In the genomic region with DNA sequence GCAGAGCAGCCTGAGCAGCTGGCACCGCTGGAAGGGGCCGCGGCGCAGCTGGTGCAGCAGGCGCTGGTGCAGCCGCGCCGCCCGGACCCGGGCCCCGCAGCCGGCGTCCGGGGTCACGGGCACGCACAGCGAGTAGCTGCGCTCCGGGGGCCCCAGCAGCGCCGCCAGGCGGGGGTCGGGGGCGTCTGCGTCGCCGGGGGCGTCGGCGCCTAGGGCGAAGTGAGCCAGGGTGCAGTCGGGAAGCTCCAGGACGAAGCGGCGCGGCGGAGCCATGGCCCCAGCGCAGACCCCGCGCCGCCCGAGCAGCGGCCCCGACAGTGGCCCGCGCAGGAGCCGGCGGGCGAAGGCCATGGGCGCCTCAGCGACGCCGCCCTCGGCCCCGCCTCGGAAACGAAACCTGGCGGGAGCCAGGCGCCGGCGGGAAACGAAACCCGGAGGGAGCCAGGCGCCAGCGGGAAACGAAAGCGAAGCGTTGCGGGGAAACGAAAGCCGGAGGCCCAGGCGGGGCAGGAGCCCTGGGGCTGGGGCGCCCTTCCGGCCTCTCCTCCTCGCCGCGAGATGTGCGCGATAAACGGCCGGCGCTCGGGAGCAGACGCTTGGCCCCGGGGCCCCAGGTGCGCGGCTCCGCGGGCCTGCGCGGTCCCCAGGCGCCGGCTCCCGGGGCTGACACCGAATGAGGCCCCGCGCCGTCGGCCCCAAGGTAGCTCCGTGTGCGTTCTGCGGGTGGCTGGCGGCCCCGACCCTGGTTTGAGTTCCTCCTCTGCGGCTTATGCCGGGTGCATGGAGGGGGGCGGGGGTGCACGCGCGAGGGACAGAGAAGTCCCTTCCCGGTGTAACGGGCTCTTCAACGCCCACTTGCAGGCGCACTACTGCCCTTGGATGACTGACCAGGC, we compare ENCODE assay signal across 1 cellular context.
A peak's percentile ranks its signal among the peaks of the same experiment; 100 is the strongest.
TF ChIP-seq lines count a peak whose summit lies in the region.

A gene with protein sequence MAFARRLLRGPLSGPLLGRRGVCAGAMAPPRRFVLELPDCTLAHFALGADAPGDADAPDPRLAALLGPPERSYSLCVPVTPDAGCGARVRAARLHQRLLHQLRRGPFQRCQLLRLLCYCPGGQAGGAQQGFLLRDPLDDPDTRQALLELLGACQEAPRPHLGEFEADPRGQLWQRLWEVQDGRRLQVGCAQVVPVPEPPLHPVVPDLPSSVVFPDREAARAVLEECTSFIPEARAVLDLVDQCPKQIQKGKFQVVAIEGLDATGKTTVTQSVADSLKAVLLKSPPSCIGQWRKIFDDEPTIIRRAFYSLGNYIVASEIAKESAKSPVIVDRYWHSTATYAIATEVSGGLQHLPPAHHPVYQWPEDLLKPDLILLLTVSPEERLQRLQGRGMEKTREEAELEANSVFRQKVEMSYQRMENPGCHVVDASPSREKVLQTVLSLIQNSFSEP (minus strand): TSS at position 562 of the 893 bp plus-strand sequence. CDS start 211 bp downstream, at position 351.

TF ChIP-seq in HCT116, 20 proteins besides CTCF, POLR2A, EP300 and RAD21 (continued from another document):
- TF ChIP-seq, protein P1, sequence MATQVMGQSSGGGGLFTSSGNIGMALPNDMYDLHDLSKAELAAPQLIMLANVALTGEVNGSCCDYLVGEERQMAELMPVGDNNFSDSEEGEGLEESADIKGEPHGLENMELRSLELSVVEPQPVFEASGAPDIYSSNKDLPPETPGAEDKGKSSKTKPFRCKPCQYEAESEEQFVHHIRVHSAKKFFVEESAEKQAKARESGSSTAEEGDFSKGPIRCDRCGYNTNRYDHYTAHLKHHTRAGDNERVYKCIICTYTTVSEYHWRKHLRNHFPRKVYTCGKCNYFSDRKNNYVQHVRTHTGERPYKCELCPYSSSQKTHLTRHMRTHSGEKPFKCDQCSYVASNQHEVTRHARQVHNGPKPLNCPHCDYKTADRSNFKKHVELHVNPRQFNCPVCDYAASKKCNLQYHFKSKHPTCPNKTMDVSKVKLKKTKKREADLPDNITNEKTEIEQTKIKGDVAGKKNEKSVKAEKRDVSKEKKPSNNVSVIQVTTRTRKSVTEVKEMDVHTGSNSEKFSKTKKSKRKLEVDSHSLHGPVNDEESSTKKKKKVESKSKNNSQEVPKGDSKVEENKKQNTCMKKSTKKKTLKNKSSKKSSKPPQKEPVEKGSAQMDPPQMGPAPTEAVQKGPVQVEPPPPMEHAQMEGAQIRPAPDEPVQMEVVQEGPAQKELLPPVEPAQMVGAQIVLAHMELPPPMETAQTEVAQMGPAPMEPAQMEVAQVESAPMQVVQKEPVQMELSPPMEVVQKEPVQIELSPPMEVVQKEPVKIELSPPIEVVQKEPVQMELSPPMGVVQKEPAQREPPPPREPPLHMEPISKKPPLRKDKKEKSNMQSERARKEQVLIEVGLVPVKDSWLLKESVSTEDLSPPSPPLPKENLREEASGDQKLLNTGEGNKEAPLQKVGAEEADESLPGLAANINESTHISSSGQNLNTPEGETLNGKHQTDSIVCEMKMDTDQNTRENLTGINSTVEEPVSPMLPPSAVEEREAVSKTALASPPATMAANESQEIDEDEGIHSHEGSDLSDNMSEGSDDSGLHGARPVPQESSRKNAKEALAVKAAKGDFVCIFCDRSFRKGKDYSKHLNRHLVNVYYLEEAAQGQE (IDR thresholded peaks at IDR 0.05; ENCODE audit: low read depth): no peak
- TF ChIP-seq ZFX (IDR thresholded peaks at IDR 0.05): peak; percentile 41
